In genomic region chr11:116731821-116732739, GRCh38 we compare ENCODE assay signal across 10 cellular contexts. TPM values are rescaled to one million over a fixed set of nuclear protein-coding genes. Genes with fewer than 3 reads are reported as not detected.
DNase-seq lines count a peak whose midpoint lies in the region; ATAC-seq and TF ChIP-seq lines count a peak whose summit lies in the region.
"Had no signal": no experiment of that assay in that cellular context is flagged by ENCODE, and none has a peak within 500 bp of the region (broad histone marks: within the 10 kb centered on the region; RNA-seq: fewer than 3 reads in every experiment).

No MANE protein-coding gene starts in this region.

- H3K4me1 ChIP-seq in thoracic aorta (ENCODE audit: control insufficient read depth in 1 of 2, low read depth in 2 of 2): no peaks in the 10 kb centered on the region
- peaks cover 0 to 5% of the 10 kb centered on the region in 2 donors for H3K4me1 ChIP-seq in naive thymus-derived CD4-positive, alpha-beta T cell (ENCODE audit: control insufficient read depth in 2 of 2, insufficient read depth in 2 of 2, low read length in 2 of 2)

- H3K27me3 Mint-ChIP-seq in activated T-cell treated with anti-CD3 and anti-CD28 coated beads, Interleukin-2, amount 50 U/mL, for 72 hours (ENCODE audit: low read depth): no peaks in the 10 kb centered on the region
- H3K27me3 Mint-ChIP-seq in naive thymus-derived CD4-positive, alpha-beta T cell: peaks cover 0 to 6% (median 0%) of the 10 kb centered on the region in 5 donors

- DNase-seq in activated T-cell treated with anti-CD3 and anti-CD28 coated beads, Interleukin-2, amount 50 U/mL, for 72 hours: no peak
- no peak for DNase-seq in activated T-cell treated with anti-CD3 and anti-CD28 coated beads, Interleukin-2, amount 50 U/mL, for 1 hour
- DNase-seq in WERI-Rb-1 (no peak), left kidney (ENCODE audit: low read depth, low spot score) (peak; percentile 70), thoracic aorta (ENCODE audit: low spot score) (no peak), AG08395 (ENCODE audit: low spot score) (no peak)
- no peak for DNase-seq in naive thymus-derived CD4-positive, alpha-beta T cell

- POLR2A ChIA-PET in naive thymus-derived CD4-positive, alpha-beta T cell (lab: Charles Lee): interaction anchor here (1.4 kb wide), 1 partner anchor 56 kb away, joined by 3 read pairs; the partner anchor contains the start of gene ZPR1

- no peaks in the 10 kb centered on the region for H3K36me3 ChIP-seq in WERI-Rb-1
- no peaks in the 10 kb centered on the region for H3K36me3 ChIP-seq in thoracic aorta
- H3K36me3 ChIP-seq in naive thymus-derived CD4-positive, alpha-beta T cell (ENCODE audit: control insufficient read depth in 2 of 3, insufficient read depth in 3 of 3, low read length in 3 of 3): no peaks in the 10 kb centered on the region

- peak; percentile 4 to 6 for ATAC-seq in activated T-cell treated with anti-CD3 and anti-CD28 coated beads, Interleukin-2, amount 50 U/mL, for 72 hours (replicated peaks in 1 of 2)
- ATAC-seq in thoracic aorta (ENCODE audit: insufficient number of reproducible peaks, low FRiP score, low read depth) (peak; percentile 15), HG02870 (IDR thresholded peaks at IDR 0.05; ENCODE audit: unreplicated experiment) (no peak)
- no peak for ATAC-seq in naive thymus-derived CD4-positive, alpha-beta T cell

- TF ChIP-seq CTCF in WERI-Rb-1 (IDR thresholded peaks at IDR 0.05; ENCODE audit: low read depth, low read length) (0 out of 2 replicates have a peak, but pooled peaks have one; percentile 3), thoracic aorta (IDR thresholded peaks at IDR 0.05) (no peak)

- CTCF ChIA-PET in naive thymus-derived CD4-positive, alpha-beta T cell (lab: Charles Lee): interaction anchor here (0.7 to 1.3 kb wide), 4 partner anchors 19 to 495 kb away, joined by 3 to 5 read pairs (median 4); no protein-coding TSS in a partner anchor

- H3K27me3 ChIP-seq in WERI-Rb-1 (ENCODE audit: insufficient read depth, low read depth, severe bottlenecking): no peaks in the 10 kb centered on the region
- no peaks in the 10 kb centered on the region for H3K27me3 ChIP-seq in thoracic aorta (replicated peaks; ENCODE audit: insufficient read depth)
- no peaks in the 10 kb centered on the region for H3K27me3 ChIP-seq in naive thymus-derived CD4-positive, alpha-beta T cell (ENCODE audit: control insufficient read depth in 2 of 2, insufficient read depth in 2 of 2, low read length in 2 of 2)

- no peak overlapping the region for H3K4me3 Mint-ChIP-seq in activated T-cell treated with anti-CD3 and anti-CD28 coated beads, Interleukin-2, amount 50 U/mL, for 72 hours
- H3K4me3 Mint-ChIP-seq in naive thymus-derived CD4-positive, alpha-beta T cell: peak overlapping the region in 1 of 10 donors; percentile 42

- peaks cover 22% of the 10 kb centered on the region for H3K4me1 Mint-ChIP-seq in activated T-cell treated with anti-CD3 and anti-CD28 coated beads, Interleukin-2, amount 50 U/mL, for 72 hours (ENCODE audit: low read depth)
- peaks cover 4 to 15% (median 8%) of the 10 kb centered on the region in 7 donors for H3K4me1 Mint-ChIP-seq in naive thymus-derived CD4-positive, alpha-beta T cell

- H3K9me3 Mint-ChIP-seq in activated T-cell treated with anti-CD3 and anti-CD28 coated beads, Interleukin-2, amount 50 U/mL, for 72 hours: no peaks in the 10 kb centered on the region
- no peaks in the 10 kb centered on the region for H3K9me3 Mint-ChIP-seq in naive thymus-derived CD4-positive, alpha-beta T cell

- H3K4me3 ChIP-seq in WERI-Rb-1 (ENCODE audit: low read depth, low read length) (no peak overlapping the region), thoracic aorta (no peak overlapping the region)
- H3K4me3 ChIP-seq in naive thymus-derived CD4-positive, alpha-beta T cell (ENCODE audit: low read length): no peak overlapping the region

- no peaks in the 10 kb centered on the region for H3K9me3 ChIP-seq in WERI-Rb-1 (ENCODE audit: severe bottlenecking)
- H3K9me3 ChIP-seq in thoracic aorta: no peaks in the 10 kb centered on the region
- H3K9me3 ChIP-seq in naive thymus-derived CD4-positive, alpha-beta T cell (ENCODE audit: control insufficient read depth in 2 of 3, low read length in 3 of 3): no peaks in the 10 kb centered on the region

- peaks cover 0 to 2% of the 10 kb centered on the region in 2 donors for H3K36me3 Mint-ChIP-seq in activated T-cell treated with anti-CD3 and anti-CD28 coated beads, Interleukin-2, amount 50 U/mL, for 72 hours (ENCODE audit: insufficient read depth in 2 of 2)
- no peaks in the 10 kb centered on the region for H3K36me3 Mint-ChIP-seq in naive thymus-derived CD4-positive, alpha-beta T cell

- intact Hi-C loops in naive thymus-derived CD4-positive, alpha-beta T cell (cut with micrococcal nuclease): loop anchor here (1.0 to 5.0 kb wide), 7 partner anchors 10 to 495 kb away; partner anchors contain the start of genes APOA1 (in 1 of the 2) and APOA5 (in 1 of the 2)

- H3K27ac Mint-ChIP-seq in activated T-cell treated with anti-CD3 and anti-CD28 coated beads, Interleukin-2, amount 50 U/mL, for 72 hours: no peak overlapping the region
- peak overlapping the region in 1 of 9 donors; percentile 6 for H3K27ac Mint-ChIP-seq in naive thymus-derived CD4-positive, alpha-beta T cell

- H3K27ac ChIP-seq in WERI-Rb-1 (no peak overlapping the region), thoracic aorta (no peak overlapping the region)
- no peak overlapping the region for H3K27ac ChIP-seq in naive thymus-derived CD4-positive, alpha-beta T cell (ENCODE audit: low read depth, low read length)

RNA-seq across cellular contexts. Expression of gene BUD13, which starts 40.7 kb away (rescaled TPM):
- total RNA-seq in activated T-cell treated with anti-CD3 and anti-CD28 coated beads, Interleukin-2, amount 50 U/mL, for 72 hours: 10 to 100 TPM; 26.1 to 32.8 TPM
- 10 to 100 TPM in 1 of 2 donors, 1 to 10 TPM in 1; 5.8 to 12.5 TPM for total RNA-seq in thoracic aorta
- total RNA-seq in naive thymus-derived CD4-positive, alpha-beta T cell: 10 to 100 TPM; 10.3 to 32.0 (median 20.3) TPM
- polyA plus RNA-seq in naive thymus-derived CD4-positive, alpha-beta T cell: 10 to 100 TPM in 1 of 2 donors, 1 to 10 TPM in 1; 9.4 to 27.9 TPM

RNA-seq across cellular contexts. Expression of gene ZPR1, which starts 55.7 kb away (rescaled TPM):
- total RNA-seq in activated T-cell treated with anti-CD3 and anti-CD28 coated beads, Interleukin-2, amount 50 U/mL, for 72 hours: 100 to 1,000 TPM in 1 of 2 donors, 10 to 100 TPM in 1; 77.6 to 106 TPM
- total RNA-seq in thoracic aorta: 10 to 100 TPM; 30.7 to 36.2 TPM
- total RNA-seq in naive thymus-derived CD4-positive, alpha-beta T cell: 100 to 1,000 TPM in 1 of 5 experiments, 10 to 100 TPM in 4; 65.8 to 117 (median 68.8) TPM
- 10 to 100 TPM; 30.9 to 38.8 TPM for polyA plus RNA-seq in naive thymus-derived CD4-positive, alpha-beta T cell

RNA-seq across cellular contexts. Expression of gene APOA5, which starts 59.6 kb away (rescaled TPM):
- total RNA-seq in activated T-cell treated with anti-CD3 and anti-CD28 coated beads, Interleukin-2, amount 50 U/mL, for 72 hours: not detected
- not detected for total RNA-seq in thoracic aorta
- total RNA-seq in naive thymus-derived CD4-positive, alpha-beta T cell: not detected
- polyA plus RNA-seq in naive thymus-derived CD4-positive, alpha-beta T cell: not detected
- total RNA-seq: kidney epithelial cell, renal cortical epithelial cell had no signal

Comparison
In these comparisons a context has a peak if more than half of its experiments do, and no peak if none do; other contexts are left out.
1. ATAC-seq: peak in activated T-cell treated with anti-CD3 and anti-CD28 coated beads, Interleukin-2, amount 50 U/mL, for 72 hours (2 of 2) and thoracic aorta (single experiment); none in naive thymus-derived CD4-positive, alpha-beta T cell (single experiment) and HG02870 (single experiment).